ENCODE assay signal across 15 cellular contexts in the genomic region with DNA sequence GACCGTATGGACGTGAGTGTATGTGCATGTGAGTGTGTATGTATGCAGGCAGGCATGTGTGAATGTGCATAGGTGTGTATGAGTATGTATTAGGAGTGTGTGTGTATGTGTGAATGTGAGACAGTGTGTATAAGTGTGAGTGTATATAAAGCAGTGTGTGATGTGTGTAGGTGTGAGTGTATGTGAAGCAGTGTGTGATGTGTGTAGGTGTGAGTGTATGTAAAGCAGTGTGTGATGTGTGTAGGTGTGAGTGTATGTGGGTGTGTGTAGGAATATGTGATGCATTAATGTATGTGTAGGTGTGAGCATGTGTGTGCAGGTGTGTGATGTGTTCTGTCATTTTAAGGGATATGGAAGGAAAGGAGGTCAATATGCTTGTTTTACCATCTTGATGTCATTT.
DNase-seq lines count a peak whose midpoint lies in the region; ATAC-seq, FAIRE-seq and TF ChIP-seq lines count a peak whose summit lies in the region.
"Had no signal": no experiment of that assay in that cellular context is flagged by ENCODE, and none has a peak within 500 bp of the region (broad histone marks: within the 10 kb centered on the region; RNA-seq: fewer than 3 reads in every experiment).

No MANE protein-coding gene starts in this region.

- H3K56ac ChIP-seq in IMR-90 (ENCODE audit: extremely low read depth, insufficient read depth, low read length) (no peak overlapping the region), H1 (replicated peaks; ENCODE audit: insufficient read length, low read depth, low read length) (peak overlapping the region; percentile 94)

- H3K4me1 Mint-ChIP-seq in activated naive CD8-positive, alpha-beta T cell treated with anti-CD3 and anti-CD28 coated beads, Interleukin-2, amount 10 ng/mL, durations not matched to agents 7 days and 5 days = peaks cover 18% of the 10 kb centered on the region
- H3K4me1 Mint-ChIP-seq in activated naive CD8-positive, alpha-beta T cell treated with anti-CD3 and anti-CD28 coated beads for 36 hours = peaks cover 6% of the 10 kb centered on the region
- no peaks in the 10 kb centered on the region for H3K4me1 Mint-ChIP-seq in CD8-positive, alpha-beta T cell (ENCODE audit: low read depth)
- H3K4me1 Mint-ChIP-seq in T-helper 2 cell treated with Interferon-gamma antibody and Interleukin-4, amounts not matched to agents 5 μg/mL and 100 μg/mL, for 36 hours (ENCODE audit: low read depth) = peaks cover 2% of the 10 kb centered on the region
- H3K4me1 Mint-ChIP-seq: CD4-positive, CD25-positive, alpha-beta regulatory T cell had no signal

- H3K4me1 ChIP-seq in IMR-90 (ENCODE audit: control insufficient read depth, insufficient read depth, low read length) = no peaks in the 10 kb centered on the region
- H3K4me1 ChIP-seq in H1 (replicated peaks in 1 of 4; ENCODE audit: control insufficient read depth in 3 of 4, insufficient read depth in 4 of 4, low read length in 3 of 4) = no peaks in the 10 kb centered on the region; a peak in 1 of 7 replicates
- H3K4me1 ChIP-seq in CD8-positive, alpha-beta T cell (ENCODE audit: insufficient read depth, low read length) = no peaks in the 10 kb centered on the region

- no peaks in the 10 kb centered on the region for H3K36me3 ChIP-seq in IMR-90 (ENCODE audit: control insufficient read depth, insufficient read depth, low read length)
- H3K36me3 ChIP-seq in H1 (ENCODE audit: control insufficient read depth in 2 of 4, insufficient read depth in 4 of 4, low read length in 3 of 4) = no peaks in the 10 kb centered on the region
- H3K36me3 ChIP-seq in CD8-positive, alpha-beta T cell (ENCODE audit: insufficient read depth, low read length) = no peaks in the 10 kb centered on the region
- H3K36me3 ChIP-seq: BLaER1 treated with 17β-estradiol and CSF1 and Interleukin-3, amounts not matched to agents 10 nM and 100 nM had no signal

- H3K4me2 ChIP-seq in IMR-90 (ENCODE audit: low read depth, low read length) = no peak overlapping the region
- H3K4me2 ChIP-seq in H1 (ENCODE audit: insufficient read depth in 1 of 2, low read depth in 2 of 2, low read length in 2 of 2) = no peak overlapping the region
- H3K4me2 ChIP-seq: BLaER1 treated with 17β-estradiol and CSF1 and Interleukin-3, amounts not matched to agents 10 nM and 100 nM had no signal

- H4K20me1 ChIP-seq in IMR-90 (ENCODE audit: insufficient read depth, low read length) (no peaks in the 10 kb centered on the region), H1 (replicated peaks in 1 of 2; ENCODE audit: control insufficient read depth in 1 of 2, insufficient read depth in 2 of 2, low read length in 2 of 2) (peaks cover 0 to 3% of the 10 kb centered on the region in 2 experiments)
- H4K20me1 ChIP-seq: BLaER1 treated with 17β-estradiol and CSF1 and Interleukin-3, amounts not matched to agents 10 nM and 100 nM had no signal

- peak overlapping the region; percentile 93 for H2BK12ac ChIP-seq in H1 (ENCODE audit: low read depth, low read length)

- H2AFZ ChIP-seq in IMR-90 (replicated peaks; ENCODE audit: low read length, poor library complexity) (no peak overlapping the region), H1 (ENCODE audit: low read length) (no peak overlapping the region)

- no peak for TF ChIP-seq EP300 in H1 (IDR thresholded peaks at IDR 0.05; ENCODE audit: borderline replicate concordance in 1 of 2, low read depth in 2 of 2, low read length in 2 of 2)

- TF ChIP-seq CTCF in IMR-90 (conservative IDR thresholded peaks at IDR 0.05; ENCODE audit: low read depth, low read length) = no peak
- no peak for TF ChIP-seq CTCF in H1 (IDR thresholded peaks at IDR 0.05; ENCODE audit: control extremely low read depth in 1 of 3, insufficient read depth in 1 of 3, low read depth in 1 of 3, low read length in 3 of 3)
- TF ChIP-seq CTCF in CD8-positive, alpha-beta T cell (IDR thresholded peaks at IDR 0.05) = no peak

- in situ Hi-C loops in IMR-90 (cut with MboI; ENCODE audit: low sequenced_read_pairs) = no loop called here

- no peak for DNase-seq in activated naive CD8-positive, alpha-beta T cell treated with anti-CD3 and anti-CD28 coated beads, Interleukin-2, amount 10 ng/mL, durations not matched to agents 7 days and 5 days
- DNase-seq in activated naive CD8-positive, alpha-beta T cell treated with anti-CD3 and anti-CD28 coated beads for 36 hours = no peak
- no peak for DNase-seq in IMR-90
- no peak for DNase-seq in H1 (ENCODE audit: low read depth in 1 of 2, low spot score in 2 of 2)
- DNase-seq in CD8-positive, alpha-beta T cell = no peak
- DNase-seq in T-helper 2 cell treated with Interferon-gamma antibody and Interleukin-4, amounts not matched to agents 5 μg/mL and 100 μg/mL, for 36 hours (ENCODE audit: low spot score) = no peak
- DNase-seq: 8988T; Calu3; CD4-positive, CD25-positive, alpha-beta regulatory T cell; DMS 273 treated with DMSO at 0.1 percent for 48 hours; HCEC 1CT had no signal

- 58% methylated on average over 2 of the region's 2 CpGs; no CpG with 5 or more reads in 1 of the 2 experiments for WGBS in IMR-90 (ENCODE audit: extremely low coverage in 2 of 2, insufficient read length in 1 of 2), 2 experiments
- 87% methylated on average over 2 of the region's 2 CpGs; no CpG with 5 or more reads in 1 of the 2 experiments for WGBS in H1 (ENCODE audit: extremely low coverage in 1 of 2, insufficient coverage in 1 of 2, insufficient read length in 1 of 2, insufficient replicate concordance in 2 of 2, low coverage in 1 of 2, low lambda C conversion rate in 2 of 2, missing lambda C conversion rate in 1 of 2), 2 experiments

- POLR2A ChIA-PET in activated naive CD8-positive, alpha-beta T cell treated with anti-CD3 and anti-CD28 coated beads, Interleukin-2, amount 10 ng/mL, durations not matched to agents 7 days and 5 days (lab: Charles Lee) = no interaction called here
- POLR2A ChIA-PET in IMR-90 (lab: Charles Lee; ENCODE audit: unreplicated experiment) (no interaction called here), H1 (lab: Charles Lee; ENCODE audit: partially characterized antibody) (interaction anchor here (1.2 kb wide), 1 partner anchor 215 kb away, joined by 3 read pairs; a partner anchor contains a TSS)
- POLR2A ChIA-PET in CD8-positive, alpha-beta T cell (lab: Charles Lee) = no interaction called here

- H4K5ac ChIP-seq in IMR-90 (ENCODE audit: low read depth, low read length) = no peak overlapping the region
- no peak overlapping the region for H4K5ac ChIP-seq in H1 (ENCODE audit: insufficient read length, low read depth, low read length)

- H2BK120ac ChIP-seq in IMR-90 (ENCODE audit: low read depth, low read length) = no peak overlapping the region
- peak overlapping the region; percentile 59 for H2BK120ac ChIP-seq in H1 (replicated peaks; ENCODE audit: low read depth, low read length)

- no peak for FAIRE-seq in H1 (lab: Jason Lieb, UNC)
- FAIRE-seq: HTR-8/SVneo, K562 had no signal

- H3K27ac ChIP-seq in IMR-90 (ENCODE audit: insufficient read depth, low read length) (no peak overlapping the region), H1 (ENCODE audit: low read depth, low read length) (no peak overlapping the region)
- no peak overlapping the region for H3K27ac ChIP-seq in CD8-positive, alpha-beta T cell (ENCODE audit: low read depth, low read length)
- H3K27ac ChIP-seq: BLaER1 treated with 17β-estradiol and CSF1 and Interleukin-3, amounts not matched to agents 10 nM and 100 nM had no signal

- H2AK9ac ChIP-seq in IMR-90 (replicated peaks; ENCODE audit: low read depth, low read length, poor library complexity) = no peak overlapping the region

- peaks cover 2% of the 10 kb centered on the region for H3K36me3 Mint-ChIP-seq in activated naive CD8-positive, alpha-beta T cell treated with anti-CD3 and anti-CD28 coated beads, Interleukin-2, amount 10 ng/mL, durations not matched to agents 7 days and 5 days
- H3K36me3 Mint-ChIP-seq in activated naive CD8-positive, alpha-beta T cell treated with anti-CD3 and anti-CD28 coated beads for 36 hours = no peaks in the 10 kb centered on the region
- H3K36me3 Mint-ChIP-seq in CD8-positive, alpha-beta T cell = no peaks in the 10 kb centered on the region
- no peaks in the 10 kb centered on the region for H3K36me3 Mint-ChIP-seq in T-helper 2 cell treated with Interferon-gamma antibody and Interleukin-4, amounts not matched to agents 5 μg/mL and 100 μg/mL, for 36 hours (ENCODE audit: low read depth)

- H3K9ac ChIP-seq in IMR-90 (ENCODE audit: low read depth, low read length) = no peak overlapping the region
- no peak overlapping the region for H3K9ac ChIP-seq in H1 (replicated peaks in 1 of 4; ENCODE audit: extremely low read depth in 1 of 4, low read depth in 3 of 4, low read length in 3 of 4)
- H3K9ac ChIP-seq: BLaER1 treated with 17β-estradiol and CSF1 and Interleukin-3, amounts not matched to agents 10 nM and 100 nM had no signal

- H3K27me3 Mint-ChIP-seq in activated naive CD8-positive, alpha-beta T cell treated with anti-CD3 and anti-CD28 coated beads, Interleukin-2, amount 10 ng/mL, durations not matched to agents 7 days and 5 days = peaks cover 2% of the 10 kb centered on the region
- peaks cover under 1% of the 10 kb centered on the region for H3K27me3 Mint-ChIP-seq in activated naive CD8-positive, alpha-beta T cell treated with anti-CD3 and anti-CD28 coated beads for 36 hours
- no peaks in the 10 kb centered on the region for H3K27me3 Mint-ChIP-seq in CD8-positive, alpha-beta T cell (ENCODE audit: low read depth)
- peaks cover 20% of the 10 kb centered on the region for H3K27me3 Mint-ChIP-seq in T-helper 2 cell treated with Interferon-gamma antibody and Interleukin-4, amounts not matched to agents 5 μg/mL and 100 μg/mL, for 36 hours (ENCODE audit: low read depth)

- no TSS peak for BruUV-seq in IMR-90 (replicated peaks; lab: Mats Ljungman, UMichigan)

- H3K9me1 ChIP-seq in IMR-90 (ENCODE audit: insufficient read depth, low read length) = no peaks in the 10 kb centered on the region

- no peak for TF ChIP-seq POLR2A in IMR-90 (IDR thresholded peaks at IDR 0.05; ENCODE audit: low read depth, low read length)
- TF ChIP-seq POLR2A in H1 (IDR thresholded peaks at IDR 0.05; ENCODE audit: control extremely low read depth in 1 of 2, low read depth in 2 of 2, low read length in 2 of 2) = no peak

- H3K9me3 Mint-ChIP-seq in activated naive CD8-positive, alpha-beta T cell treated with anti-CD3 and anti-CD28 coated beads, Interleukin-2, amount 10 ng/mL, durations not matched to agents 7 days and 5 days = peaks cover 3% of the 10 kb centered on the region
- H3K9me3 Mint-ChIP-seq in activated naive CD8-positive, alpha-beta T cell treated with anti-CD3 and anti-CD28 coated beads for 36 hours = no peaks in the 10 kb centered on the region
- H3K9me3 Mint-ChIP-seq in CD8-positive, alpha-beta T cell = no peaks in the 10 kb centered on the region
- no peaks in the 10 kb centered on the region for H3K9me3 Mint-ChIP-seq in T-helper 2 cell treated with Interferon-gamma antibody and Interleukin-4, amounts not matched to agents 5 μg/mL and 100 μg/mL, for 36 hours
- H3K9me3 Mint-ChIP-seq: CD4-positive, CD25-positive, alpha-beta regulatory T cell had no signal

- H3K4ac ChIP-seq in IMR-90 (ENCODE audit: low read depth, low read length) (no peak overlapping the region), H1 (replicated peaks; ENCODE audit: insufficient read length, low read depth, low read length) (no peak overlapping the region)

- TF ChIP-seq RAD21 in IMR-90 (IDR thresholded peaks at IDR 0.05; ENCODE audit: low read length) (no peak), H1 (IDR thresholded peaks at IDR 0.05 in 1 of 2, conservative IDR thresholded peaks at IDR 0.05 in 1 of 2; ENCODE audit: low read depth in 2 of 2, low read length in 2 of 2) (no peak)

- H3K18ac ChIP-seq in IMR-90 (ENCODE audit: low read depth, low read length) (no peak overlapping the region), H1 (ENCODE audit: extremely low read depth, low read length) (no peak overlapping the region)

- no peaks in the 10 kb centered on the region for H3K79me2 ChIP-seq in H1 (ENCODE audit: control insufficient read depth in 1 of 2, insufficient read depth in 2 of 2, low read length in 2 of 2)

- no peak for ATAC-seq in activated naive CD8-positive, alpha-beta T cell treated with anti-CD3 and anti-CD28 coated beads, Interleukin-2, amount 10 ng/mL, durations not matched to agents 7 days and 5 days (ENCODE audit: low read depth)
- ATAC-seq in IMR-90 (ENCODE audit: low read depth) = no peak
- ATAC-seq in GM21619 (IDR thresholded peaks at IDR 0.05; ENCODE audit: unreplicated experiment) = no peak
- ATAC-seq in CD8-positive, alpha-beta T cell = no peak
- ATAC-seq: K562 had no signal

- H4K91ac ChIP-seq in IMR-90 (ENCODE audit: insufficient read depth, low read depth, low read length) (no peak overlapping the region), H1 (replicated peaks; ENCODE audit: insufficient read length, low read length) (no peak overlapping the region)

- dilution Hi-C loops in IMR-90 (cut with HindIII; ENCODE audit: low sequenced_read_pairs, unreplicated experiment) = no loop called here

- no peak overlapping the region for H2BK20ac ChIP-seq in IMR-90 (ENCODE audit: low read depth, low read length)
- peak overlapping the region; percentile 89; the same call in 1 of the 2 replicates for H2BK20ac ChIP-seq in H1 (ENCODE audit: low read length)

- no peaks in the 10 kb centered on the region for H3K79me1 ChIP-seq in IMR-90 (ENCODE audit: low read depth in 1 of 2, low read length in 2 of 2)
- no peaks in the 10 kb centered on the region for H3K79me1 ChIP-seq in H1 (ENCODE audit: low read depth, low read length)

- H3K4me3 Mint-ChIP-seq in activated naive CD8-positive, alpha-beta T cell treated with anti-CD3 and anti-CD28 coated beads, Interleukin-2, amount 10 ng/mL, durations not matched to agents 7 days and 5 days = no peak overlapping the region
- H3K4me3 Mint-ChIP-seq in activated naive CD8-positive, alpha-beta T cell treated with anti-CD3 and anti-CD28 coated beads for 36 hours = no peak overlapping the region
- no peak overlapping the region for H3K4me3 Mint-ChIP-seq in CD8-positive, alpha-beta T cell
- no peak overlapping the region for H3K4me3 Mint-ChIP-seq in T-helper 2 cell treated with Interferon-gamma antibody and Interleukin-4, amounts not matched to agents 5 μg/mL and 100 μg/mL, for 36 hours

- no peak overlapping the region for H3K23ac ChIP-seq in IMR-90 (ENCODE audit: low read depth, low read length)
- no peak overlapping the region for H3K23ac ChIP-seq in H1 (ENCODE audit: insufficient read length)

- H2BK5ac ChIP-seq in IMR-90 (ENCODE audit: low read depth, low read length, poor library complexity, severe bottlenecking) = peak overlapping the region; percentile 11
- H2BK5ac ChIP-seq in H1 (ENCODE audit: low read depth, low read length) = peak overlapping the region; percentile 77

- no peaks in the 10 kb centered on the region for H3K27me3 ChIP-seq in IMR-90 (ENCODE audit: control insufficient read depth, insufficient read depth, low read length)
- peaks cover 0 to 3% (median 0%) of the 10 kb centered on the region in 4 experiments; a peak in 2 of 7 replicates for H3K27me3 ChIP-seq in H1 (replicated peaks in 1 of 4; ENCODE audit: control insufficient read depth in 3 of 4, extremely low read depth in 1 of 4, insufficient read depth in 3 of 4, low read length in 3 of 4)
- no peaks in the 10 kb centered on the region for H3K27me3 ChIP-seq in CD8-positive, alpha-beta T cell (ENCODE audit: insufficient read depth, low read length)
- H3K27me3 ChIP-seq: BLaER1 treated with 17β-estradiol and CSF1 and Interleukin-3, amounts not matched to agents 10 nM and 100 nM had no signal

- no peak overlapping the region for H3K4me3 ChIP-seq in IMR-90 (ENCODE audit: insufficient read depth, low read depth, low read length)
- H3K4me3 ChIP-seq in H1 (ENCODE audit: extremely low read depth in 1 of 4, insufficient read depth in 2 of 4, low read depth in 3 of 4, low read length in 4 of 4) = no peak overlapping the region
- no peak overlapping the region for H3K4me3 ChIP-seq in CD8-positive, alpha-beta T cell (ENCODE audit: low read depth, low read length)
- H3K4me3 ChIP-seq: BLaER1 treated with 17β-estradiol and CSF1 and Interleukin-3, amounts not matched to agents 10 nM and 100 nM; K562 had no signal

- H3K27ac Mint-ChIP-seq in activated naive CD8-positive, alpha-beta T cell treated with anti-CD3 and anti-CD28 coated beads, Interleukin-2, amount 10 ng/mL, durations not matched to agents 7 days and 5 days = peak overlapping the region; percentile 1
- H3K27ac Mint-ChIP-seq in activated naive CD8-positive, alpha-beta T cell treated with anti-CD3 and anti-CD28 coated beads for 36 hours = no peak overlapping the region
- H3K27ac Mint-ChIP-seq in CD8-positive, alpha-beta T cell = no peak overlapping the region
- no peak overlapping the region for H3K27ac Mint-ChIP-seq in T-helper 2 cell treated with Interferon-gamma antibody and Interleukin-4, amounts not matched to agents 5 μg/mL and 100 μg/mL, for 36 hours
- H3K27ac Mint-ChIP-seq: CD4-positive, CD25-positive, alpha-beta regulatory T cell had no signal

- H2AK5ac ChIP-seq in IMR-90 (ENCODE audit: low read depth, low read length) = no peak overlapping the region
- peak overlapping the region; percentile 99 for H2AK5ac ChIP-seq in H1 (ENCODE audit: low read depth, low read length)

- CTCF ChIA-PET in IMR-90 (lab: Yijun Ruan, JAX) (no interaction called here), H1 (lab: Charles Lee; ENCODE audit: partially characterized antibody) (interaction anchor here (1.4 kb wide), 1 partner anchor 9 kb away, joined by 3 read pairs; no protein-coding TSS in a partner anchor)
- CTCF ChIA-PET in CD8-positive, alpha-beta T cell (lab: Charles Lee) = no interaction called here

- H3K14ac ChIP-seq in IMR-90 (replicated peaks; ENCODE audit: low read depth, low read length) (no peak overlapping the region), H1 (ENCODE audit: insufficient read length) (peak overlapping the region; percentile 85)

- H2BK15ac ChIP-seq in IMR-90 (ENCODE audit: low read depth, low read length) (no peak overlapping the region), H1 (ENCODE audit: low read length) (peak overlapping the region; percentile 98)

- intact Hi-C loops in IMR-90 (cut with micrococcal nuclease) = no loop called here
- intact Hi-C loops in CD8-positive, alpha-beta T cell (cut with DNase I, micrococcal nuclease) = loop anchor here in 1 of 2 experiments (2.0 kb wide), 1 partner anchor 50 kb away; no protein-coding TSS in a partner anchor

- no peaks in the 10 kb centered on the region for H3K9me3 ChIP-seq in IMR-90 (ENCODE audit: control insufficient read depth, insufficient read depth, low read length)
- H3K9me3 ChIP-seq in H1 (ENCODE audit: insufficient read depth in 2 of 2, low read depth in 1 of 2, low read length in 1 of 2) = no peaks in the 10 kb centered on the region
- H3K9me3 ChIP-seq in CD8-positive, alpha-beta T cell (ENCODE audit: low read length) = no peaks in the 10 kb centered on the region

- H3K23me2 ChIP-seq in H1 (ENCODE audit: low read depth, low read length) = peaks cover 4% of the 10 kb centered on the region

- no peak overlapping the region for H4K8ac ChIP-seq in IMR-90 (ENCODE audit: low read depth in 2 of 2, low read length in 2 of 2)
- no peak overlapping the region for H4K8ac ChIP-seq in H1 (ENCODE audit: extremely low read depth, insufficient read depth, low read length)
